Comparison of ENCODE assay signal across 8 cellular contexts in genomic region chr11:46112961-46113617, GRCh38. TPM values are rescaled to one million over a fixed set of nuclear protein-coding genes. Genes with fewer than 3 reads are reported as not detected.
DNase-seq lines count a peak whose midpoint lies in the region; ATAC-seq, FAIRE-seq and TF ChIP-seq lines count a peak whose summit lies in the region.

No MANE protein-coding gene starts in this region.

- H4K20me1 ChIP-seq in astrocyte (ENCODE audit: insufficient read depth, low read length), result peaks cover 51% of the 10 kb centered on the region

- H3K27me3 ChIP-seq in astrocyte (ENCODE audit: insufficient read depth, low read length) (no peaks in the 10 kb centered on the region), spleen (replicated peaks in 1 of 7) (no peaks in the 10 kb centered on the region)

- no peaks in the 10 kb centered on the region for H3K27me3 Mint-ChIP-seq in astrocyte (ENCODE audit: low read depth, unreplicated experiment)

- H3K36me3 ChIP-seq in astrocyte (ENCODE audit: insufficient read depth, low read length), result no peaks in the 10 kb centered on the region
- H3K36me3 ChIP-seq in spleen, result no peaks in the 10 kb centered on the region

- ATAC-seq in HG03159 (IDR thresholded peaks at IDR 0.05; ENCODE audit: unreplicated experiment) (peak; percentile 77), HG02970 (IDR thresholded peaks at IDR 0.05; ENCODE audit: low FRiP score, unreplicated experiment) (no peak)

- H3K4me3 ChIP-seq in AG10803 (ENCODE audit: low read length), result no peak overlapping the region
- H3K4me3 ChIP-seq in astrocyte (ENCODE audit: insufficient read depth, low read depth, low read length), result no peak overlapping the region
- peak overlapping the region in 1 of 8 donors; percentile 26 for H3K4me3 ChIP-seq in spleen

- no peak overlapping the region for H3K4me2 ChIP-seq in astrocyte (ENCODE audit: low read length)

- no peak overlapping the region for H2AFZ ChIP-seq in astrocyte (ENCODE audit: low read depth, low read length)

- H3K36me3 Mint-ChIP-seq in astrocyte (ENCODE audit: low read depth, unreplicated experiment), result no peaks in the 10 kb centered on the region

- peaks cover 85% of the 10 kb centered on the region for H3K79me2 ChIP-seq in astrocyte (ENCODE audit: insufficient read depth, low read length)

- no peak overlapping the region for H3K27ac Mint-ChIP-seq in astrocyte (ENCODE audit: unreplicated experiment)

- no peak overlapping the region for H3K27ac ChIP-seq in astrocyte (ENCODE audit: low read depth, low read length)
- H3K27ac ChIP-seq in spleen, result peak overlapping the region in 2 of 8 donors; percentile 96 to 98

- TF ChIP-seq POLR2A in GM12891 (IDR thresholded peaks at IDR 0.05; ENCODE audit: low read depth, low read length) (no peak), spleen (IDR thresholded peaks at IDR 0.05) (no peak)

- H3K9me3 Mint-ChIP-seq in astrocyte (ENCODE audit: unreplicated experiment), result no peaks in the 10 kb centered on the region

- FAIRE-seq in GM12891 (lab: Jason Lieb, UNC) (peak; percentile 38), astrocyte (lab: Jason Lieb, UNC) (no peak)

- intact Hi-C loops in spleen (cut with DNase I; ENCODE audit: low total_unique reads), result no loop called here

- H3K4me1 Mint-ChIP-seq in astrocyte (ENCODE audit: low read depth, unreplicated experiment), result peaks cover 26% of the 10 kb centered on the region

- no peaks in the 10 kb centered on the region for H3K9me3 ChIP-seq in astrocyte (ENCODE audit: insufficient read depth, low read depth, low read length)
- no peaks in the 10 kb centered on the region for H3K9me3 ChIP-seq in spleen

- WGBS in spleen, 5 donors, result 74 to 78% (median 75%) methylated on average over 10 of the region's 10 CpGs

- TF ChIP-seq CTCF in AG10803 (conservative IDR thresholded peaks at IDR 0.05; ENCODE audit: low read length) (no peak), astrocyte (IDR thresholded peaks at IDR 0.05; ENCODE audit: insufficient read depth, low read depth, low read length) (no peak), spleen (IDR thresholded peaks at IDR 0.05 in 8 of 11, conservative IDR thresholded peaks at IDR 0.05 in 3 of 11) (no peak)

- no peak overlapping the region for H3K4me3 Mint-ChIP-seq in astrocyte (ENCODE audit: unreplicated experiment)

- DNase-seq in AG10803 (ENCODE audit: low read depth), result peak; percentile 57
- DNase-seq in GM12891 (ENCODE audit: insufficient read length, low spot score), result no peak
- peak; percentile 86 for DNase-seq in NCI-H82 (lab: John Stamatoyannopoulos, UW)
- DNase-seq in astrocyte (ENCODE audit: low read depth), result peak; percentile 59
- peak; percentile 40 for DNase-seq in kidney glomerular epithelial cell (lab: John Stamatoyannopoulos, UW)
- no peak for DNase-seq in spleen

- no peak overlapping the region for H3K9ac ChIP-seq in astrocyte (ENCODE audit: low read length)

- H3K4me1 ChIP-seq in astrocyte (ENCODE audit: insufficient read depth, low read length) (no peaks in the 10 kb centered on the region), spleen (peaks cover 41 to 85% (median 60%) of the 10 kb centered on the region in 6 donors)

TF ChIP-seq in GM12891, 5 proteins besides CTCF, POLR2A, EP300 and RAD21:
- no peak for TF ChIP-seq SPI1 (IDR thresholded peaks at IDR 0.05; ENCODE audit: low read depth, low read length)
- no peak for TF ChIP-seq POU2F2 (IDR thresholded peaks at IDR 0.05; ENCODE audit: low read depth, low read length)

RNA-seq across cellular contexts. Expression of gene PHF21A, which starts 8.2 kb away (rescaled TPM):
- polyA plus RNA-seq in GM12891 (2012; ENCODE audit: low read depth, missing spikeins), result 23.7 TPM
- total RNA-seq in astrocyte (64.2 and 69.3 TPM in 2 replicates), spleen (100 to 1,000 TPM in 2 of 7 donors, 10 to 100 TPM in 5; 74.0 to 110 (median 85.3) TPM)
- 10 to 100 TPM in 2 of 3 donors, 1 to 10 TPM in 1; 9.2 to 22.0 (median 12.4) TPM for polyA plus RNA-seq in spleen

Comparison
In these comparisons a context has a peak if more than half of its experiments do, and no peak if none do; other contexts are left out.
1. DNase-seq: peak in AG10803 (single experiment), NCI-H82 (single experiment), astrocyte (single experiment) and kidney glomerular epithelial cell (single experiment); none in GM12891 (single experiment) and spleen (single experiment).